ENCODE assay signal across 32 cellular contexts in genomic region chr5:96883871-96884270, GRCh38. TPM values are rescaled to one million over a fixed set of nuclear protein-coding genes. Genes with fewer than 3 reads are reported as not detected.
DNase-seq lines count a peak whose midpoint lies in the region; ATAC-seq and TF ChIP-seq lines count a peak whose summit lies in the region.
"Had no signal": no experiment of that assay in that cellular context is flagged by ENCODE, and none has a peak within 500 bp of the region (broad histone marks: within the 10 kb centered on the region; RNA-seq: fewer than 3 reads in every experiment).

No MANE protein-coding gene starts in this region.

- H3K9me3 ChIP-seq in CD4-positive, alpha-beta T cell (ENCODE audit: control insufficient read depth, low read length) = no peaks in the 10 kb centered on the region
- no peaks in the 10 kb centered on the region for H3K9me3 ChIP-seq in right cardiac atrium (ENCODE audit: control insufficient read depth, low read length)
- H3K9me3 ChIP-seq: A549 had no signal

- WGBS in right cardiac atrium = 76% methylated on average over 3 of the region's 3 CpGs

- H3K27ac Mint-ChIP-seq in activated CD4-positive, alpha-beta T cell treated with anti-CD3 and anti-CD28 coated beads, Interleukin-2, amount 10 ng/mL, durations not matched to agents 7 days and 5 days = peak overlapping the region; percentile 54
- H3K27ac Mint-ChIP-seq in CD4-positive, alpha-beta T cell = peak overlapping the region; percentile 64
- H3K27ac Mint-ChIP-seq in activated B cell treated with CpG ODN at 0.5 μM for 24 hours = peak overlapping the region; percentile 91
- peak overlapping the region in 5 of 6 donors; percentile 21 to 79 (median 68) for H3K27ac Mint-ChIP-seq in immature natural killer cell
- H3K27ac Mint-ChIP-seq: mesothelial cell of epicardium, nephron, type B pancreatic cell had no signal

- no peak for TF ChIP-seq CTCF in CD4-positive, alpha-beta T cell (IDR thresholded peaks at IDR 0.05)
- TF ChIP-seq CTCF in activated B cell treated with CpG ODN at 0.5 μM for 24 hours (IDR thresholded peaks at IDR 0.05) = no peak

- H3K4me1 Mint-ChIP-seq in activated CD4-positive, alpha-beta T cell treated with anti-CD3 and anti-CD28 coated beads, Interleukin-2, amount 10 ng/mL, durations not matched to agents 7 days and 5 days = peaks cover 83% of the 10 kb centered on the region
- H3K4me1 Mint-ChIP-seq in CD4-positive, alpha-beta T cell (ENCODE audit: low read depth) = peaks cover 83% of the 10 kb centered on the region
- H3K4me1 Mint-ChIP-seq in activated B cell treated with CpG ODN at 0.5 μM for 24 hours (peaks cover 77% of the 10 kb centered on the region), immature natural killer cell (peaks cover 69 to 82% of the 10 kb centered on the region in 2 donors)

- CTCF ChIA-PET in activated CD4-positive, alpha-beta T cell treated with anti-CD3 and anti-CD28 coated beads, Interleukin-2, amount 10 ng/mL, durations not matched to agents 7 days and 5 days (lab: Charles Lee) = interaction anchor here (0.6 to 2.7 kb wide), 5 partner anchors 13 to 61 kb away, joined by 3 to 10 read pairs (median 5); no protein-coding TSS in a partner anchor
- CTCF ChIA-PET in CD4-positive, alpha-beta T cell (lab: Charles Lee) = interaction anchor here (2.1 to 3.2 kb wide), 2 partner anchors 15 kb away, joined by 9 to 12 read pairs; no protein-coding TSS in a partner anchor
- CTCF ChIA-PET in activated B cell treated with CpG ODN at 0.5 μM for 24 hours (lab: Charles Lee) = interaction anchor here (2.3 kb wide), 1 partner anchor 15 kb away, joined by 19 read pairs; no protein-coding TSS in a partner anchor

- peak overlapping the region; percentile 15 for H3K4me3 Mint-ChIP-seq in activated CD4-positive, alpha-beta T cell treated with anti-CD3 and anti-CD28 coated beads, Interleukin-2, amount 10 ng/mL, durations not matched to agents 7 days and 5 days
- H3K4me3 Mint-ChIP-seq in CD4-positive, alpha-beta T cell = peak overlapping the region; percentile 30
- no peak overlapping the region for H3K4me3 Mint-ChIP-seq in activated B cell treated with CpG ODN at 0.5 μM for 24 hours
- peak overlapping the region in 1 of 5 donors; percentile 50 for H3K4me3 Mint-ChIP-seq in immature natural killer cell
- H3K4me3 Mint-ChIP-seq: mesothelial cell of epicardium, nephron, type B pancreatic cell had no signal

- POLR2A ChIA-PET in activated CD4-positive, alpha-beta T cell treated with anti-CD3 and anti-CD28 coated beads, Interleukin-2, amount 10 ng/mL, durations not matched to agents 7 days and 5 days (lab: Charles Lee) = interaction anchor here (0.6 kb wide), 1 partner anchor 1271 kb away, joined by 3 read pairs; no protein-coding TSS in a partner anchor
- POLR2A ChIA-PET in CD4-positive, alpha-beta T cell (lab: Charles Lee) = interaction anchor here (1.2 to 2.3 kb wide), 3 partner anchors 7 to 76 kb away, joined by 4 to 28 read pairs (median 5); partner anchors contain the start of genes ERAP1 and ERAP2
- POLR2A ChIA-PET in activated B cell treated with CpG ODN at 0.5 μM for 24 hours (lab: Charles Lee) = interaction anchor here (0.6 to 1.8 kb wide), 4 partner anchors 10 to 75 kb away, joined by 3 to 6 read pairs (median 4); no protein-coding TSS in a partner anchor

- H3K27me3 Mint-ChIP-seq in activated CD4-positive, alpha-beta T cell treated with anti-CD3 and anti-CD28 coated beads, Interleukin-2, amount 10 ng/mL, durations not matched to agents 7 days and 5 days = no peaks in the 10 kb centered on the region
- H3K27me3 Mint-ChIP-seq in CD4-positive, alpha-beta T cell = no peaks in the 10 kb centered on the region
- H3K27me3 Mint-ChIP-seq in activated B cell treated with CpG ODN at 0.5 μM for 24 hours (no peaks in the 10 kb centered on the region), immature natural killer cell (ENCODE audit: low read depth in 3 of 3) (peaks cover 0 to 3% (median 0%) of the 10 kb centered on the region in 3 donors)
- H3K27me3 Mint-ChIP-seq: type B pancreatic cell had no signal

- DNase-seq in activated CD4-positive, alpha-beta T cell treated with anti-CD3 and anti-CD28 coated beads, Interleukin-2, amount 10 ng/mL, durations not matched to agents 7 days and 5 days = no peak
- no peak for DNase-seq in activated CD4-positive, alpha-beta T cell treated with anti-CD3 and anti-CD28 coated beads for 48 hours
- no peak for DNase-seq in CD4-positive, alpha-beta T cell
- DNase-seq in activated B cell treated with CpG ODN at 0.5 μM for 24 hours (no peak), immature natural killer cell (no peak), NCI-H82 (lab: John Stamatoyannopoulos, UW) (no peak), NCI-H524 (lab: John Stamatoyannopoulos, UW) (no peak), right cardiac atrium (no peak)
- DNase-seq: activated CD4-positive, CD25-positive, alpha-beta regulatory T cell treated with anti-CD3 and anti-CD28 coated beads, Interleukin-2, amount 50 U/mL, for 72 hours; activated gamma-delta T cell; AML-193; anterior cingulate cortex; COR-L47; DMS53; effector CD8-positive, alpha-beta T cell; HCEC 1CT; IMR-90; islet precursor cell; left ventricle myocardium superior; NCI-H1105; NCI-H1930; NCI-H524 treated with DMSO at 0.1 percent for 48 hours; SHP77 treated with DMSO at 0.1 percent for 48 hours; stimulated activated CD4-positive, alpha-beta T cell treated with anti-CD3 and anti-CD28 coated beads, Interleukin-1b, Interleukin-23, amount 100 ng/mL, for 48 hours; stimulated activated CD8-positive, alpha-beta memory T cell treated with anti-CD3 and anti-CD28 coated beads, Interleukin-4, amount 100 ng/mL, for 48 hours; substantia nigra had no signal

- intact Hi-C loops in CD4-positive, alpha-beta T cell (cut with DNase I, micrococcal nuclease) = loop anchor here in 1 of 2 experiments (2.0 kb wide), 1 partner anchor 27 kb away; no protein-coding TSS in a partner anchor
- intact Hi-C loops in activated B cell treated with CpG ODN at 0.5 μM for 24 hours (cut with micrococcal nuclease) (no loop called here), right cardiac atrium (cut with DNase I) (no loop called here)

- ATAC-seq in CD4-positive, alpha-beta T cell (ENCODE audit: poor library complexity) = no peak
- ATAC-seq in activated B cell treated with CpG ODN at 0.5 μM for 24 hours (ENCODE audit: low read depth) (no peak), right cardiac atrium (no peak)
- ATAC-seq: A549, left ventricle myocardium superior, Panc1 had no signal

- no peaks in the 10 kb centered on the region for H3K27me3 ChIP-seq in CD4-positive, alpha-beta T cell (ENCODE audit: control insufficient read depth, insufficient read depth, low read length)
- no peaks in the 10 kb centered on the region for H3K27me3 ChIP-seq in right cardiac atrium (ENCODE audit: control insufficient read depth, insufficient read depth)

- no peak overlapping the region for H3K4me3 ChIP-seq in right cardiac atrium (ENCODE audit: low read length)
- H3K4me3 ChIP-seq: A549, smooth muscle cell had no signal

- peaks cover 83% of the 10 kb centered on the region for H3K36me3 Mint-ChIP-seq in activated CD4-positive, alpha-beta T cell treated with anti-CD3 and anti-CD28 coated beads, Interleukin-2, amount 10 ng/mL, durations not matched to agents 7 days and 5 days (ENCODE audit: low read depth)
- H3K36me3 Mint-ChIP-seq in CD4-positive, alpha-beta T cell (ENCODE audit: low read depth) = peaks cover 82% of the 10 kb centered on the region
- H3K36me3 Mint-ChIP-seq in activated B cell treated with CpG ODN at 0.5 μM for 24 hours (ENCODE audit: low read depth) (peaks cover 77% of the 10 kb centered on the region), immature natural killer cell (peaks cover 36 to 70% (median 48%) of the 10 kb centered on the region in 3 donors)
- H3K36me3 Mint-ChIP-seq: type B pancreatic cell had no signal

- H3K9me3 Mint-ChIP-seq in activated CD4-positive, alpha-beta T cell treated with anti-CD3 and anti-CD28 coated beads, Interleukin-2, amount 10 ng/mL, durations not matched to agents 7 days and 5 days = no peaks in the 10 kb centered on the region
- H3K9me3 Mint-ChIP-seq in CD4-positive, alpha-beta T cell = no peaks in the 10 kb centered on the region
- H3K9me3 Mint-ChIP-seq in activated B cell treated with CpG ODN at 0.5 μM for 24 hours = no peaks in the 10 kb centered on the region
- H3K9me3 Mint-ChIP-seq in immature natural killer cell = no peaks in the 10 kb centered on the region
- H3K9me3 Mint-ChIP-seq: nephron, type B pancreatic cell had no signal

- peaks cover 7% of the 10 kb centered on the region for H3K4me1 ChIP-seq in right cardiac atrium (ENCODE audit: control insufficient read depth, insufficient read depth, low read length)

- H3K27ac ChIP-seq in CD4-positive, alpha-beta T cell (ENCODE audit: low read depth, low read length) = no peak overlapping the region
- no peak overlapping the region for H3K27ac ChIP-seq in right cardiac atrium (ENCODE audit: low read length)
- H3K27ac ChIP-seq: A549 had no signal

RNA-seq across cellular contexts. Expression of gene ERAP2, which starts 7.6 kb away (rescaled TPM):
- 100 to 1,000 TPM; 122 to 138 TPM for total RNA-seq in activated CD4-positive, alpha-beta T cell treated with anti-CD3 and anti-CD28 coated beads, Interleukin-2, amount 10 ng/mL, durations not matched to agents 7 days and 5 days
- total RNA-seq in CD4-positive, alpha-beta T cell = 10 to 100 TPM; 56.6 to 61.4 TPM
- total RNA-seq in activated B cell treated with CpG ODN at 0.5 μM for 24 hours (63.1 and 80.9 TPM in 2 replicates), right cardiac atrium (1 to 10 TPM; 6.3 to 7.2 (median 7.0) TPM)
- polyA plus RNA-seq in immature natural killer cell (100 to 1,000 TPM in 1 of 3 donors, 1 to 10 TPM in 2; 3.9 to 129 (median 8.1) TPM), right cardiac atrium (0.81 TPM)
- polyA plus RNA-seq: smooth muscle cell had no signal

RNA-seq across cellular contexts. Expression of gene LNPEP, which starts 52.0 kb away (rescaled TPM):
- total RNA-seq in activated CD4-positive, alpha-beta T cell treated with anti-CD3 and anti-CD28 coated beads, Interleukin-2, amount 10 ng/mL, durations not matched to agents 7 days and 5 days = 10 to 100 TPM; 91.4 to 97.2 TPM
- 10 to 100 TPM; 52.0 to 52.7 TPM for total RNA-seq in CD4-positive, alpha-beta T cell
- 88.8 and 96.5 TPM in 2 replicates for total RNA-seq in activated B cell treated with CpG ODN at 0.5 μM for 24 hours
- polyA plus RNA-seq in immature natural killer cell = 10 to 100 TPM; 33.2 to 80.4 (median 39.9) TPM
- total RNA-seq in right cardiac atrium = 10 to 100 TPM; 56.5 to 70.1 (median 63.6) TPM
- 15.7 TPM for polyA plus RNA-seq in right cardiac atrium
